ENCODE assay signal across 1 cellular context in the genomic region with DNA sequence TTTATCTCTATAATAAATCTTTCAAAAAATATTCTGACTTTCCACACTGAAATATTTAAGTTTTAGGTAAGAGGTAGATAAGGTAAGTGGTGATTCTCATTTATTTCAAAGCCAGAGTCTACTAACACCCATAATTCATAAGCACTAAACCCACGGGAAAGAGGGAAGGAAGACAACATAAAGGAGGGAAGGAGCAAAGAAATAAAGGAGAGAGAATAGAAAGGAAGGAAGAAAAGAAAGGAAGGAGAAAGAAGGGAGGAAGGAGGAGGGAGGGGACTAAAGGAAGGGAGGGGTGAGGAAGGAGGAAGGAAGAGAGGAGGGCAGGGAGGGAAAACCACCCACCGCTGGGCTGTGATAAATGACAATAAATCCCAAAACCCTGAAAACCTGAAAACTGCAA.
TF ChIP-seq lines count a peak whose summit lies in the region.

No MANE protein-coding gene starts in this region.

TF ChIP-seq in HepG2, 621 proteins besides CTCF, POLR2A, EP300 and RAD21:
- TF ChIP-seq IKZF4 (CRISPR knock-in tag; IDR thresholded peaks at IDR 0.05; ENCODE audit: borderline replicate concordance, low read depth, not compliant biosample characterization), result no peak
- no peak for TF ChIP-seq POLR2AphosphoS2 (IDR thresholded peaks at IDR 0.05; ENCODE audit: low read depth, low read length)
- TF ChIP-seq TFDP1 (CRISPR knock-in tag; IDR thresholded peaks at IDR 0.05; ENCODE audit: borderline replicate concordance), result no peak
- no peak for TF ChIP-seq CBX2 (IDR thresholded peaks at IDR 0.05; ENCODE audit: low read depth, low read length)
- no peak for TF ChIP-seq CBX2 (CRISPR knock-in tag; IDR thresholded peaks at IDR 0.05; ENCODE audit: low read depth)
- TF ChIP-seq HNRNPK (IDR thresholded peaks at IDR 0.05; ENCODE audit: low read depth, low read length, poor library complexity, severe bottlenecking), result peak; percentile 34
